Comparison of ENCODE assay signal across 9 cellular contexts in the genomic region with DNA sequence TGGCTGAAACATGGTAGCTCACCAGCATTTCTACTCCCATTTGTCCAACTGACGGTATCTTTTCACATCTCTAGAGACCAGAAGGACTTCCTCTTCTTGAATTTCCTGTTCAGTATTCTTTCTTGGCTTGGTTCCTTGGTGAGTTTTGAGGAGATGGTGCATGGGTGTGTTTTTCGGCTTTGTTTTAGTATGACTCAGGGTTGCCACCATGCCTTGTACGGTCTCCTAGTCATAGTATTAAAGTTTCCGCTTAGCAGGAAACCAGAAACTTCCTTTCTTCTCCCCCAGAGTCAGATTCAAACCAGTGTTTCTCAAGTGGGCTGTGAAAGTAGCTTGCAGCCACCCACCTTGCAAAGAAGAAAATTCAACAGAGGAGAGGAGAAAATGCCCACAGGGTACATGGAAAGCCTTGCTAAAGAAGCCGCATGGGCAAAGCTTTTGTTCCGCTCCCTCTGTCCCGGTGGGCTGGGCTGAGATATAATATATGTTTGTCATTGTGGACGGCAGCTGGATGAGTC. TPM values are rescaled to one million over a fixed set of nuclear protein-coding genes. Genes with fewer than 3 reads are reported as not detected.
DNase-seq lines count a peak whose midpoint lies in the region; ATAC-seq and TF ChIP-seq lines count a peak whose summit lies in the region.
"Had no signal": no experiment of that assay in that cellular context is flagged by ENCODE, and none has a peak within 500 bp of the region (broad histone marks: within the 10 kb centered on the region; RNA-seq: fewer than 3 reads in every experiment).

No MANE protein-coding gene starts in this region.

- DNase-seq in IMR-90 (peak; percentile 90), left lung (no peak), thoracic aorta (ENCODE audit: low spot score) (no peak), HAP-1 (ENCODE audit: low spot score in 2 of 2) (no peak), NCI-H524 (lab: John Stamatoyannopoulos, UW) (no peak)

- H3K4me1 Mint-ChIP-seq in activated naive CD4-positive, alpha-beta T cell treated with anti-CD3 and anti-CD28 coated beads, Interleukin-2, amount 50 U/mL, for 24 hours, result peaks cover 93% of the 10 kb centered on the region

- no peak overlapping the region for H3K56ac ChIP-seq in IMR-90 (ENCODE audit: extremely low read depth, insufficient read depth, low read length)

- in situ Hi-C loops in IMR-90 (cut with MboI; ENCODE audit: low sequenced_read_pairs), result no loop called here
- in situ Hi-C loops in HAP-1 (cut with MboI; ENCODE audit: low sequenced_read_pairs), result no loop called here

- no peak overlapping the region for H2AK5ac ChIP-seq in IMR-90 (ENCODE audit: low read depth, low read length)

- peaks cover 19% of the 10 kb centered on the region for H3K36me3 ChIP-seq in DOHH2 (ENCODE audit: control insufficient read depth, low read length)
- H3K36me3 ChIP-seq in IMR-90 (ENCODE audit: control insufficient read depth, insufficient read depth, low read length), result peaks cover 6% of the 10 kb centered on the region; the same call in 1 of the 2 replicates
- peaks cover 0 to 11% of the 10 kb centered on the region in 2 donors for H3K36me3 ChIP-seq in left lung
- peaks cover 6% of the 10 kb centered on the region for H3K36me3 ChIP-seq in thoracic aorta
- H3K36me3 ChIP-seq in HAP-1 (replicated peaks), result peaks cover 7% of the 10 kb centered on the region

- H3K9me3 Mint-ChIP-seq in activated naive CD4-positive, alpha-beta T cell treated with anti-CD3 and anti-CD28 coated beads, Interleukin-2, amount 50 U/mL, for 24 hours, result peaks cover 8% of the 10 kb centered on the region

- 0 out of 2 replicates have a peak overlapping the region, but pooled peaks have one; percentile 12 for H3K14ac ChIP-seq in IMR-90 (replicated peaks; ENCODE audit: low read depth, low read length)

- H3K79me1 ChIP-seq in IMR-90 (ENCODE audit: low read depth in 1 of 2, low read length in 2 of 2), result peaks cover 8 to 75% of the 10 kb centered on the region in 2 experiments

- H3K79me2 ChIP-seq in DOHH2 (ENCODE audit: control insufficient read depth, low read length), result peaks cover 98% of the 10 kb centered on the region

- no peak for TF ChIP-seq CTCF in DOHH2 (IDR thresholded peaks at IDR 0.05; ENCODE audit: low read depth, low read length, poor library complexity, severe bottlenecking)
- no peak for TF ChIP-seq CTCF in IMR-90 (conservative IDR thresholded peaks at IDR 0.05; ENCODE audit: low read depth, low read length)
- TF ChIP-seq CTCF in left lung (IDR thresholded peaks at IDR 0.05), result no peak
- no peak for TF ChIP-seq CTCF in thoracic aorta (IDR thresholded peaks at IDR 0.05)

- H3K9me2 ChIP-seq in DOHH2 (replicated peaks; ENCODE audit: control insufficient read depth, low read length), result no peaks in the 10 kb centered on the region

- peak overlapping the region; percentile 35 for H3K4me2 ChIP-seq in DOHH2 (ENCODE audit: low read length)
- peak overlapping the region; percentile 37; the same call in 1 of the 2 replicates for H3K4me2 ChIP-seq in IMR-90 (ENCODE audit: low read depth, low read length)

- ATAC-seq in GM21515 (IDR thresholded peaks at IDR 0.05; ENCODE audit: unreplicated experiment) (peak; percentile 79), IMR-90 (ENCODE audit: low read depth) (peak; percentile 70), left lung (peak; percentile 64), thoracic aorta (ENCODE audit: insufficient number of reproducible peaks, low FRiP score, low read depth) (peak; percentile 44)

- H2AFZ ChIP-seq in IMR-90 (replicated peaks; ENCODE audit: low read length, poor library complexity), result no peak overlapping the region

- H3K9me1 ChIP-seq in IMR-90 (ENCODE audit: insufficient read depth, low read length), result peaks cover 15% of the 10 kb centered on the region

- POLR2A ChIA-PET in IMR-90 (lab: Charles Lee; ENCODE audit: unreplicated experiment), result no interaction called here

- H3K27me3 Mint-ChIP-seq in activated naive CD4-positive, alpha-beta T cell treated with anti-CD3 and anti-CD28 coated beads, Interleukin-2, amount 50 U/mL, for 24 hours, result no peaks in the 10 kb centered on the region

- H4K8ac ChIP-seq in IMR-90 (ENCODE audit: low read depth in 2 of 2, low read length in 2 of 2), result no peak overlapping the region; a peak in 2 of 4 replicates

- CTCF ChIA-PET in IMR-90 (lab: Yijun Ruan, JAX), result no interaction called here

- no peak overlapping the region for H4K91ac ChIP-seq in IMR-90 (ENCODE audit: insufficient read depth, low read depth, low read length)

- H3K18ac ChIP-seq in IMR-90 (ENCODE audit: low read depth, low read length), result no peak overlapping the region

- TF ChIP-seq RAD21 in IMR-90 (IDR thresholded peaks at IDR 0.05; ENCODE audit: low read length), result no peak

- peak overlapping the region; percentile 40 for H2BK5ac ChIP-seq in IMR-90 (ENCODE audit: low read depth, low read length, poor library complexity, severe bottlenecking)

- H3K27ac Mint-ChIP-seq in activated naive CD4-positive, alpha-beta T cell treated with anti-CD3 and anti-CD28 coated beads, Interleukin-2, amount 50 U/mL, for 24 hours, result peak overlapping the region; percentile 99

- H3K27me3 ChIP-seq in DOHH2 (ENCODE audit: control insufficient read depth, low read length) (no peaks in the 10 kb centered on the region), IMR-90 (ENCODE audit: control insufficient read depth, insufficient read depth, low read length) (no peaks in the 10 kb centered on the region), left lung (peaks cover 0 to 6% of the 10 kb centered on the region in 2 donors), thoracic aorta (replicated peaks; ENCODE audit: insufficient read depth) (no peaks in the 10 kb centered on the region), HAP-1 (ENCODE audit: low read depth) (no peaks in the 10 kb centered on the region)
- H3K27me3 ChIP-seq: SJCRH30 had no signal

- 100% methylated on average over 1 of the region's 8 CpGs; no CpG with 5 or more reads in 1 of the 2 experiments for WGBS in IMR-90 (ENCODE audit: extremely low coverage in 2 of 2, insufficient read length in 1 of 2), 2 experiments

- TF ChIP-seq POLR2A in IMR-90 (IDR thresholded peaks at IDR 0.05; ENCODE audit: low read depth, low read length), result no peak

- peaks cover 2% of the 10 kb centered on the region; the same call in 1 of the 2 replicates for H3F3A ChIP-seq in DOHH2 (ENCODE audit: control insufficient read depth, insufficient read depth)

- H4K5ac ChIP-seq in IMR-90 (ENCODE audit: low read depth, low read length), result no peak overlapping the region

- H3K4me3 ChIP-seq in DOHH2 (ENCODE audit: low read length), result peak overlapping the region; percentile 17; the same call in 1 of the 2 replicates
- no peak overlapping the region for H3K4me3 ChIP-seq in IMR-90 (ENCODE audit: insufficient read depth, low read depth, low read length)
- peak overlapping the region in 1 of 2 donors; percentile 9 for H3K4me3 ChIP-seq in left lung
- peak overlapping the region; percentile 29 for H3K4me3 ChIP-seq in thoracic aorta
- no peak overlapping the region for H3K4me3 ChIP-seq in HAP-1
- H3K4me3 ChIP-seq: SJCRH30 had no signal

- intact Hi-C loops in IMR-90 (cut with micrococcal nuclease), result no loop called here
- intact Hi-C loops in left lung (cut with DNase I), result no loop called here

- H2BK15ac ChIP-seq in IMR-90 (ENCODE audit: low read depth, low read length), result no peak overlapping the region

- H2BK20ac ChIP-seq in IMR-90 (ENCODE audit: low read depth, low read length), result no peak overlapping the region

- H3K4me1 ChIP-seq in DOHH2 (ENCODE audit: control insufficient read depth, low read length) (peaks cover 78% of the 10 kb centered on the region), IMR-90 (ENCODE audit: control insufficient read depth, insufficient read depth, low read length) (peaks cover 14% of the 10 kb centered on the region), left lung (peaks cover 11 to 88% of the 10 kb centered on the region in 2 donors), thoracic aorta (ENCODE audit: control insufficient read depth in 1 of 2, low read depth in 2 of 2) (peaks cover 37 to 70% of the 10 kb centered on the region in 2 donors), HAP-1 (peaks cover 9% of the 10 kb centered on the region; the same call in 1 of the 2 replicates)

- dilution Hi-C loops in IMR-90 (cut with HindIII; ENCODE audit: low sequenced_read_pairs, unreplicated experiment), result no loop called here

- peak overlapping the region; percentile 88 for H3K4me3 Mint-ChIP-seq in activated naive CD4-positive, alpha-beta T cell treated with anti-CD3 and anti-CD28 coated beads, Interleukin-2, amount 50 U/mL, for 24 hours

- H4K20me1 ChIP-seq in DOHH2 (ENCODE audit: control insufficient read depth, insufficient read depth, low read depth, low read length) (peaks cover 18% of the 10 kb centered on the region), IMR-90 (ENCODE audit: insufficient read depth, low read length) (peaks cover 76% of the 10 kb centered on the region)

- H3K9me3 ChIP-seq in DOHH2 (ENCODE audit: control insufficient read depth, insufficient read depth, low read length), result no peaks in the 10 kb centered on the region
- no peaks in the 10 kb centered on the region for H3K9me3 ChIP-seq in IMR-90 (ENCODE audit: control insufficient read depth, insufficient read depth, low read length)
- no peaks in the 10 kb centered on the region for H3K9me3 ChIP-seq in left lung
- H3K9me3 ChIP-seq in thoracic aorta, result no peaks in the 10 kb centered on the region
- H3K9me3 ChIP-seq in HAP-1, result no peaks in the 10 kb centered on the region
- H3K9me3 ChIP-seq: SJCRH30 had no signal

- peak overlapping the region; percentile 63 for H2AK9ac ChIP-seq in IMR-90 (replicated peaks; ENCODE audit: low read depth, low read length, poor library complexity)

- peak overlapping the region; percentile 32; the same call in 1 of the 2 replicates for H2BK120ac ChIP-seq in IMR-90 (ENCODE audit: low read depth, low read length)

- peak overlapping the region; percentile 5; the same call in 1 of the 2 replicates for H3K4ac ChIP-seq in IMR-90 (ENCODE audit: low read depth, low read length)

- H3K36me3 Mint-ChIP-seq in activated naive CD4-positive, alpha-beta T cell treated with anti-CD3 and anti-CD28 coated beads, Interleukin-2, amount 50 U/mL, for 24 hours, result peaks cover 30% of the 10 kb centered on the region

- H3K9ac ChIP-seq in IMR-90 (ENCODE audit: low read depth, low read length), result no peak overlapping the region

- H3K27ac ChIP-seq in DOHH2 (ENCODE audit: low read depth, low read length) (no peak overlapping the region), IMR-90 (ENCODE audit: insufficient read depth, low read length) (peak overlapping the region; percentile 49; the same call in 1 of the 2 replicates), left lung (peak overlapping the region; percentile 44 to 77), thoracic aorta (peak overlapping the region in 1 of 2 donors; percentile 4)
- H3K27ac ChIP-seq: SJCRH30 had no signal

- BruUV-seq in IMR-90 (replicated peaks; lab: Mats Ljungman, UMichigan), result no TSS peak

- no peak overlapping the region; the same call in 1 of the 2 replicates for H3K23ac ChIP-seq in IMR-90 (ENCODE audit: low read depth, low read length)

RNA-seq across cellular contexts. Expression of gene CD99, which starts 5.7 kb away (rescaled TPM):
- 102 and 107 TPM in 2 replicates for total RNA-seq in IMR-90 (2012; rRNA removed)
- 369 and 477 TPM in 2 replicates for polyA plus RNA-seq in IMR-90 (2012; rRNA removed)
- polyA plus RNA-seq in IMR-90 (2012; cell fraction: cytosol; rRNA removed), result 472 and 612 TPM in 2 replicates
- 114 and 169 TPM in 2 replicates for polyA plus RNA-seq in IMR-90 (2012; cell fraction: nucleus; rRNA removed; ENCODE audit: low replicate concordance)
- total RNA-seq in left lung, result 100 to 1,000 TPM; 211 to 288 TPM
- 100 to 1,000 TPM; 490 to 527 TPM for total RNA-seq in thoracic aorta

RNA-seq across cellular contexts. Expression of gene XG, which starts 55.1 kb away (rescaled TPM):
- total RNA-seq in IMR-90 (2012; rRNA removed) (under 0.01 TPM in 1 of 2 replicates, not detected in the other), left lung (1 to 10 TPM in 1 of 2 donors, under 1 TPM in 1; 0.38 to 1.6 TPM), thoracic aorta (10 to 100 TPM; 18.1 to 29.6 TPM)
- not detected in 2 replicates for polyA plus RNA-seq in IMR-90 (2012; rRNA removed)
- polyA plus RNA-seq in IMR-90 (2012; cell fraction: cytosol; rRNA removed), result 0.01 and 0.13 TPM in 2 replicates
- polyA plus RNA-seq in IMR-90 (2012; cell fraction: nucleus; rRNA removed; ENCODE audit: low replicate concordance), result 0.02 TPM in 1 of 2 replicates, not detected in the other
- total RNA-seq: SJCRH30 had no signal

Comparison
In these comparisons a context has a peak if more than half of its experiments do, and no peak if none do; other contexts are left out.
1. H3K4me3 ChIP-seq: peak in DOHH2 (single experiment) and thoracic aorta (single experiment); none in IMR-90 (single experiment) and HAP-1 (single experiment).
2. RNA of gene XG, which starts 55.1 kb away (total RNA-seq): 18.1 to 29.6 TPM in thoracic aorta; 0.38 to 1.6 TPM in left lung and under 0.01 TPM in IMR-90; every median in the first group is over 4 times any median in the second.
3. Peak in every context shown above with its lines, with median percentiles within 50 percentile points of each other: ATAC-seq.